2 cellular contexts compared by ENCODE assay signal in the genomic region with DNA sequence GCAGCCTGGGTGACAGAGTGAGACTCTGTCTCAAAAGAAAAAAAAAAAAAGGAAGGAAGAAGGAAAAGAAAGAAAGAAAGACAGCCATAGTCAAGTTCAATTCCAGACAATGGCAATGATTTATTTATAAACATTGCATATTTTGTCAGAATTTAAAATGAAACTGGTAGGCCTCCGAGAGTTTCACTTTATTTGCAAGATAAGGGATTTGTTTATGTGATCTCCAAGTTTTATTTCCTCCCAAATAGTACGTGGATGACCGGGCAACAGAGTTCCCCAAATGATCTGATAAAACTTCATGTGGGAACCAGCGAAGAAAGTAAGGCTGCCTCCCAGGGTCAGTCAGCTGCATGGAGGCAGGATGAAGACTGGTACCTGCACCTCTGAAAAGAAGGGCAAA.
TF ChIP-seq lines count a peak whose summit lies in the region.

No MANE protein-coding gene starts in this region.

TF ChIP-seq in A549, 52 proteins besides CTCF, POLR2A, EP300 and RAD21:
- TF ChIP-seq, protein P1, sequence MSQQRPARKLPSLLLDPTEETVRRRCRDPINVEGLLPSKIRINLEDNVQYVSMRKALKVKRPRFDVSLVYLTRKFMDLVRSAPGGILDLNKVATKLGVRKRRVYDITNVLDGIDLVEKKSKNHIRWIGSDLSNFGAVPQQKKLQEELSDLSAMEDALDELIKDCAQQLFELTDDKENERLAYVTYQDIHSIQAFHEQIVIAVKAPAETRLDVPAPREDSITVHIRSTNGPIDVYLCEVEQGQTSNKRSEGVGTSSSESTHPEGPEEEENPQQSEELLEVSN (IDR thresholded peaks at IDR 0.05; ENCODE audit: borderline replicate concordance, low read depth), result no peak
- peak; percentile 50 for TF ChIP-seq MAFK (IDR thresholded peaks at IDR 0.05; ENCODE audit: partially characterized antibody)

TF ChIP-seq in IMR-90, 13 proteins besides CTCF, POLR2A, EP300 and RAD21:
- TF ChIP-seq MAFK (IDR thresholded peaks at IDR 0.05; ENCODE audit: low read depth, low read length), result peak; percentile 28; the same call in 1 of the 2 replicates
- no peak for TF ChIP-seq NFE2L2 (IDR thresholded peaks at IDR 0.05; ENCODE audit: low read depth, low read length)
